In genomic region chr11:34784318-34784841, GRCh38 we compare ENCODE assay signal across 21 cellular contexts.
A peak's percentile ranks its signal among the peaks of the same experiment; 100 is the strongest.
DNase-seq lines count a peak whose midpoint lies in the region; ATAC-seq, FAIRE-seq and TF ChIP-seq lines count a peak whose summit lies in the region.
"Had no signal": no experiment of that assay in that cellular context is flagged by ENCODE, and none has a peak within 500 bp of the region (broad histone marks: within the 10 kb centered on the region; RNA-seq: fewer than 3 reads in every experiment).

No MANE protein-coding gene starts in this region.

- peak overlapping the region; percentile 84 for H2AFZ ChIP-seq in K562 (ENCODE audit: low read depth, low read length)
- H2AFZ ChIP-seq in hepatocyte = no peak overlapping the region
- H2AFZ ChIP-seq: GM23338 had no signal

- TF ChIP-seq POLR2A in K562 (conservative IDR thresholded peaks at IDR 0.05) = no peak

- H3K36me3 Mint-ChIP-seq in activated T-cell treated with anti-CD3 and anti-CD28 coated beads, Interleukin-2, amount 50 U/mL, for 4 hours (ENCODE audit: insufficient read depth) = no peaks in the 10 kb centered on the region

- POLR2A ChIA-PET in K562 (lab: Yijun Ruan, JAX) = no interaction called here

- no peak overlapping the region for H3K4me2 ChIP-seq in K562 (ENCODE audit: insufficient read depth, low read length)
- H3K4me2 ChIP-seq in hepatocyte = no peak overlapping the region
- H3K4me2 ChIP-seq: GM23338 had no signal

- H3K4me1 ChIP-seq in K562 (replicated peaks in 1 of 2; ENCODE audit: control insufficient read depth in 2 of 2, insufficient read depth in 2 of 2, low read length in 2 of 2) = peaks cover 4 to 7% of the 10 kb centered on the region in 2 experiments; a peak in 4 of 5 replicates
- H3K4me1 ChIP-seq in hepatocyte (ENCODE audit: insufficient read depth) = no peaks in the 10 kb centered on the region

- H3K27ac ChIP-seq in K562 (ENCODE audit: extremely low read depth, low read depth, low read length) (peak overlapping the region; percentile 46; the same call in 1 of the 3 replicates), hepatocyte (peak overlapping the region; percentile 67)

- WGBS in K562 (ENCODE audit: insufficient coverage, low coverage, missing lambda C conversion rate) = 59% methylated on average over 2 of the region's 2 CpGs
- WGBS in hepatocyte (ENCODE audit: low lambda C conversion rate, missing lambda C conversion rate) = 71% methylated on average over 2 of the region's 2 CpGs

- in situ Hi-C loops in K562 (cut with MboI) = no loop called here

- peak; percentile 36 for DNase-seq in NCI-H748 (lab: John Stamatoyannopoulos, UW; ENCODE audit: unreplicated experiment)
- no peak for DNase-seq in NCI-H748 treated with DMSO at 0.1 percent for 48 hours (lab: John Stamatoyannopoulos, UW)
- DNase-seq in K562 (ENCODE audit: extremely low read depth in 1 of 4, low spot score in 3 of 4) = no peak
- DNase-seq in hepatocyte (ENCODE audit: low spot score) = no peak
- peak; percentile 9 for DNase-seq in renal cortical epithelial cell (ENCODE audit: low read depth)
- DNase-seq in activated T-cell treated with anti-CD3 and anti-CD28 coated beads, Interleukin-2, amount 50 U/mL, for 4 hours = no peak
- DNase-seq in stimulated activated CD4-positive, alpha-beta T cell treated with anti-CD3 and anti-CD28 coated beads, Interleukin-1b, Interleukin-23, amount 100 ng/mL, for 48 hours = no peak
- DNase-seq: 8988T, COR-L47, DMS153, HCEC 1CT, NCI-H1048, NCI-H1436, NCI-H1930, NCI-H2171, NCI-H526, Right ventricle myocardium superior had no signal

- CTCF ChIA-PET in K562 (lab: Yijun Ruan, JAX; ENCODE audit: low intra/inter-chr PET ratio) = no interaction called here

- H3K9me1 ChIP-seq in K562 (ENCODE audit: control insufficient read depth, insufficient read depth, low read length) = no peaks in the 10 kb centered on the region

- H3K4me3 ChIP-seq in K562 (no peak overlapping the region), hepatocyte (no peak overlapping the region)
- H3K4me3 ChIP-seq: GM23338 had no signal

- no TSS peak for BruUV-seq in K562 (replicated peaks; lab: Mats Ljungman, UMichigan)

- TF ChIP-seq EP300 in K562 (IDR thresholded peaks at IDR 0.05; ENCODE audit: low read length) = no peak

- no peak for FAIRE-seq in K562 (lab: Jason Lieb, UNC)
- FAIRE-seq: GM12891 had no signal

- H3K9me3 ChIP-seq in K562 (replicated peaks; ENCODE audit: control insufficient read depth, insufficient read depth, low read depth, low read length) = no peaks in the 10 kb centered on the region
- H3K9me3 ChIP-seq in hepatocyte (ENCODE audit: low read depth) = no peaks in the 10 kb centered on the region

- TF ChIP-seq CTCF in K562 (IDR thresholded peaks at IDR 0.05 in 2 of 3, conservative IDR thresholded peaks at IDR 0.05 in 1 of 3; ENCODE audit: insufficient read depth in 2 of 3, low read depth in 1 of 3, low read length in 3 of 3) = no peak
- no peak for TF ChIP-seq CTCF in hepatocyte (IDR thresholded peaks at IDR 0.05; ENCODE audit: poor library complexity)

- H3K27me3 ChIP-seq in K562 (ENCODE audit: control insufficient read depth in 2 of 2, insufficient read depth in 2 of 2, low read length in 2 of 2) (no peaks in the 10 kb centered on the region), hepatocyte (no peaks in the 10 kb centered on the region)

- no peaks in the 10 kb centered on the region for H3K9me2 ChIP-seq in hepatocyte (replicated peaks; ENCODE audit: insufficient read depth)

- no peaks in the 10 kb centered on the region for H3K4me1 Mint-ChIP-seq in activated T-cell treated with anti-CD3 and anti-CD28 coated beads, Interleukin-2, amount 50 U/mL, for 4 hours (ENCODE audit: low read depth)
- H3K4me1 Mint-ChIP-seq: B cell, GM23338 had no signal

- no peaks in the 10 kb centered on the region for H4K20me1 ChIP-seq in K562 (replicated peaks; ENCODE audit: control insufficient read depth, insufficient read depth, low read length)
- H4K20me1 ChIP-seq in hepatocyte (ENCODE audit: insufficient read depth, poor library complexity, severe bottlenecking) = no peaks in the 10 kb centered on the region

- no peaks in the 10 kb centered on the region for H3K36me3 ChIP-seq in K562 (ENCODE audit: control insufficient read depth, insufficient read depth, low read length)
- H3K36me3 ChIP-seq in hepatocyte (replicated peaks; ENCODE audit: insufficient read depth, low read depth) = no peaks in the 10 kb centered on the region

- intact Hi-C loops in K562 (cut with micrococcal nuclease) = no loop called here

- no peak for TF ChIP-seq RAD21 in K562 (CRISPR knock-in tag; conservative IDR thresholded peaks at IDR 0.05 in 1 of 2, IDR thresholded peaks at IDR 0.05 in 1 of 2)

- H3K9ac ChIP-seq in K562 (ENCODE audit: insufficient read depth in 1 of 2, low read depth in 2 of 2, low read length in 2 of 2) = no peak overlapping the region; a peak in 1 of 4 replicates

- H3K27me3 Mint-ChIP-seq in activated T-cell treated with anti-CD3 and anti-CD28 coated beads, Interleukin-2, amount 50 U/mL, for 4 hours (ENCODE audit: low read depth) = peaks cover 29% of the 10 kb centered on the region

- H3K79me2 ChIP-seq in K562 (ENCODE audit: control insufficient read depth, insufficient read depth, low read length) = no peaks in the 10 kb centered on the region
- H3K79me2 ChIP-seq in hepatocyte = no peaks in the 10 kb centered on the region

- H3K9me3 Mint-ChIP-seq in activated T-cell treated with anti-CD3 and anti-CD28 coated beads, Interleukin-2, amount 50 U/mL, for 4 hours = no peaks in the 10 kb centered on the region
- H3K9me3 Mint-ChIP-seq: GM23338 had no signal

- no peak overlapping the region for H3K4me3 Mint-ChIP-seq in activated T-cell treated with anti-CD3 and anti-CD28 coated beads, Interleukin-2, amount 50 U/mL, for 4 hours
- H3K4me3 Mint-ChIP-seq: B cell, GM23338 had no signal

- peak; percentile 27; the same call in 2 of the 3 replicates for ATAC-seq in K562
- ATAC-seq in GM19395 (IDR thresholded peaks at IDR 0.05; ENCODE audit: unreplicated experiment) = no peak
- ATAC-seq in activated T-cell treated with anti-CD3 and anti-CD28 coated beads, Interleukin-2, amount 50 U/mL, for 4 hours = no peak
- ATAC-seq: GM23338 had no signal

TF ChIP-seq in K562, 482 proteins besides CTCF, POLR2A, EP300 and RAD21:
- TF ChIP-seq ZNF77 (CRISPR knock-in tag; IDR thresholded peaks at IDR 0.05) (no peak), ZNF589 (CRISPR knock-in tag; IDR thresholded peaks at IDR 0.05; ENCODE audit: low read depth) (no peak), GTF2E2 (tag; IDR thresholded peaks at IDR 0.05) (no peak), COPS2 (conservative IDR thresholded peaks at IDR 0.05) (no peak), MTA2 (IDR thresholded peaks at IDR 0.05; ENCODE audit: low read depth) (no peak), NFXL1 (CRISPR knock-in tag; IDR thresholded peaks at IDR 0.05) (no peak), YBX1 (IDR thresholded peaks at IDR 0.05) (no peak), CBFA2T2 (conservative IDR thresholded peaks at IDR 0.05) (no peak), PHF21A (IDR thresholded peaks at IDR 0.05; ENCODE audit: borderline replicate concordance, low read depth) (no peak), EWSR1 (IDR thresholded peaks at IDR 0.05; ENCODE audit: borderline replicate concordance, low read depth, partially characterized antibody) (no peak), RBM15 (IDR thresholded peaks at IDR 0.05; ENCODE audit: insufficient read depth, low read length) (no peak), RHOXF2B (CRISPR knock-in tag; conservative IDR thresholded peaks at IDR 0.05) (no peak), ZNF197 (CRISPR knock-in tag; IDR thresholded peaks at IDR 0.05; ENCODE audit: low read depth) (no peak), MCM3 (IDR thresholded peaks at IDR 0.05) (no peak), ZNF561 (CRISPR knock-in tag; conservative IDR thresholded peaks at IDR 0.05) (no peak), ZNF140 (CRISPR knock-in tag; IDR thresholded peaks at IDR 0.05) (no peak), HMG20A (CRISPR knock-in tag; conservative IDR thresholded peaks at IDR 0.05) (no peak), TGIF2 (CRISPR knock-in tag; IDR thresholded peaks at IDR 0.05) (no peak), FOXA1 (IDR thresholded peaks at IDR 0.05; ENCODE audit: borderline replicate concordance) (no peak)
- TF ChIP-seq, protein P1, sequence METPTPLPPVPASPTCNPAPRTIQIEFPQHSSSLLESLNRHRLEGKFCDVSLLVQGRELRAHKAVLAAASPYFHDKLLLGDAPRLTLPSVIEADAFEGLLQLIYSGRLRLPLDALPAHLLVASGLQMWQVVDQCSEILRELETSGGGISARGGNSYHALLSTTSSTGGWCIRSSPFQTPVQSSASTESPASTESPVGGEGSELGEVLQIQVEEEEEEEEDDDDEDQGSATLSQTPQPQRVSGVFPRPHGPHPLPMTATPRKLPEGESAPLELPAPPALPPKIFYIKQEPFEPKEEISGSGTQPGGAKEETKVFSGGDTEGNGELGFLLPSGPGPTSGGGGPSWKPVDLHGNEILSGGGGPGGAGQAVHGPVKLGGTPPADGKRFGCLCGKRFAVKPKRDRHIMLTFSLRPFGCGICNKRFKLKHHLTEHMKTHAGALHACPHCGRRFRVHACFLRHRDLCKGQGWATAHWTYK (CRISPR knock-in tag; IDR thresholded peaks at IDR 0.05) = no peak

Comparison
In these comparisons a context has a peak if more than half of its experiments do, and no peak if none do; other contexts are left out.
1. DNase-seq: peak in NCI-H748 (single experiment) and renal cortical epithelial cell (single experiment); none in NCI-H748 treated with DMSO at 0.1 percent for 48 hours (single experiment), K562 (0 of 4), hepatocyte (single experiment), activated T-cell treated with anti-CD3 and anti-CD28 coated beads, Interleukin-2, amount 50 U/mL, for 4 hours (single experiment) and stimulated activated CD4-positive, alpha-beta T cell treated with anti-CD3 and anti-CD28 coated beads, Interleukin-1b, Interleukin-23, amount 100 ng/mL, for 48 hours (single experiment).